22 cellular contexts compared by ENCODE assay signal in the genomic region with DNA sequence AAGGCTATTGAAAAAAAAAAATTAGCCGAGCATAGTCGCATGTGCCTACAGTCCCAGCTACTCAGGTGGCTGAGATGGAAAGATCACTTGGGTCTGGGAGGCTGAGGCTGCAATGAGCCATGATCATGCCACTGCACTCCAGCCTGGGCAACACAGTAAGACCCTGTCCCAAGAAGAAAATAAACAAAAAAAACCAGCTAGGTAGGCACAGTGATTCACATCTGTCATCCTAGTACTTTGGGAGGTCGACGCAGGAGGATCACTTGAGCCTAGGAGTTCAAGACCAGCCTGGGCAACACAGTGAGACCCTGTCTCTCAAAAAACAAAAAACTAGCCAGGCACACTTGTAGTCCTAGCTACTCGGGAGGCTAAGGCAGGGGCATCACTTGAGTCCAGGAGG. TPM values are rescaled to one million over a fixed set of nuclear protein-coding genes. Genes with fewer than 3 reads are reported as not detected.
"Had no signal": no experiment of that assay in that cellular context is flagged by ENCODE, and none has a peak within 500 bp of the region (broad histone marks: within the 10 kb centered on the region; RNA-seq: fewer than 3 reads in every experiment).

No MANE protein-coding gene starts in this region.

- ATAC-seq: foreskin keratinocyte, left cardiac atrium, left ventricle myocardium superior, pancreas, sciatic nerve had no signal

- H3K27me3 ChIP-seq: foreskin keratinocyte, hepatocyte, pancreas had no signal

- H3K4me3 ChIP-seq: coronary artery, hepatocyte, lung, pancreas, psoas muscle had no signal

- H3K9me3 ChIP-seq: pancreas, psoas muscle had no signal

- H3K27ac Mint-ChIP-seq: nephron, type B pancreatic cell had no signal

- H3K9me3 Mint-ChIP-seq: endodermal cell, nephron, type B pancreatic cell had no signal

- H3K27me3 Mint-ChIP-seq: type B pancreatic cell had no signal

- H3K4me1 ChIP-seq: foreskin keratinocyte had no signal

- DNase-seq: effector CD4-positive, alpha-beta T cell; endodermal cell; erythroblast; foreskin keratinocyte; kidney; left cardiac atrium; left ventricle myocardium superior; mesenchymal stem cell; midbrain; occipital lobe; pancreas; psoas muscle; retina; stimulated activated CD4-positive, alpha-beta T cell treated with anti-CD3 and anti-CD28 coated beads, Interleukin-2, amount 100 ng/mL, for 24 hours; stimulated activated CD4-positive, alpha-beta T cell treated with anti-CD3 and anti-CD28 coated beads, Interleukin-4, amount 100 ng/mL, for 4 hours; stimulated activated naive CD4-positive, alpha-beta T cell treated with Interleukin-2 at 50 U/mL for 16 hours had no signal

- H3K27ac ChIP-seq: coronary artery, foreskin keratinocyte, hepatocyte, pancreas, psoas muscle had no signal

- H3K4me3 Mint-ChIP-seq: endodermal cell, nephron, type B pancreatic cell had no signal

RNA-seq across cellular contexts. Expression of a gene that starts 33.5 kb away (rescaled TPM):
- total RNA-seq: occipital lobe had no signal
